ENCODE assay signal across 1 cellular context in the genomic region with DNA sequence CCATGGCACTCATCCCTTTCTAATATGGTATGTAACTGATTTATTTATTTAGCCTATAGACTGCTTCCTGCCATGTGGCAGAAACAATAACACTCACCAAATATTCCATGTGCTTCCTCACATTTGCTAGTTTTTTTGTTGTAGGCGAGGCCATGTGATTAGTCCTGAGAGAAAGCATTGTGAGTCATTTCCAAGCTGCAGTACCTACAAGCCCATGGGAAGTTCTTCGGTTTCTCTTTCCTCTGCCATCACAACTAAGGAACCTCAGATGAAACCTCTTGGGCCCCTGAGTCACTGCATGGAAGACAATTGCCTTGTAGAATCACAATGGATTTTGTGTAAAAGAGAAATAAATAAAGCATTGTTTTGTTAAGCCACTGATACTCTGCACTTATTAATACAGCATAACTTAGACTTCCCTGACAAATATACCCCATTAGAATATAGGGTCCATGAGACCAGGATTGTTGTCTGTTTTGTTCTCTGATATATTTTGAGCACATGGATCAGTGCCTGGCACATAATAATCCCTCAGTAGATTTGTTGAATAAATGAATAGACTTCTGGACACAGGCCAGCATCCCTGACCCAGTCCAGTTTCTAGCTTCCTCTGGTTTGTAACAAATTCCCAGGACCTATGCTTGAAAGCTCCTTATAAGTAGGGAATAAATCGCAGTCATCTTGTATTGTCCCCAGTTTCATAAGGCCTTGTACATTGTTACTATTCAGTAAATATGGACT.
TF ChIP-seq lines count a peak whose summit lies in the region.

No MANE protein-coding gene starts in this region.

TF ChIP-seq in SK-N-SH, 30 proteins besides CTCF, POLR2A, EP300 and RAD21 (continued from another document):
- TF ChIP-seq, protein P1, sequence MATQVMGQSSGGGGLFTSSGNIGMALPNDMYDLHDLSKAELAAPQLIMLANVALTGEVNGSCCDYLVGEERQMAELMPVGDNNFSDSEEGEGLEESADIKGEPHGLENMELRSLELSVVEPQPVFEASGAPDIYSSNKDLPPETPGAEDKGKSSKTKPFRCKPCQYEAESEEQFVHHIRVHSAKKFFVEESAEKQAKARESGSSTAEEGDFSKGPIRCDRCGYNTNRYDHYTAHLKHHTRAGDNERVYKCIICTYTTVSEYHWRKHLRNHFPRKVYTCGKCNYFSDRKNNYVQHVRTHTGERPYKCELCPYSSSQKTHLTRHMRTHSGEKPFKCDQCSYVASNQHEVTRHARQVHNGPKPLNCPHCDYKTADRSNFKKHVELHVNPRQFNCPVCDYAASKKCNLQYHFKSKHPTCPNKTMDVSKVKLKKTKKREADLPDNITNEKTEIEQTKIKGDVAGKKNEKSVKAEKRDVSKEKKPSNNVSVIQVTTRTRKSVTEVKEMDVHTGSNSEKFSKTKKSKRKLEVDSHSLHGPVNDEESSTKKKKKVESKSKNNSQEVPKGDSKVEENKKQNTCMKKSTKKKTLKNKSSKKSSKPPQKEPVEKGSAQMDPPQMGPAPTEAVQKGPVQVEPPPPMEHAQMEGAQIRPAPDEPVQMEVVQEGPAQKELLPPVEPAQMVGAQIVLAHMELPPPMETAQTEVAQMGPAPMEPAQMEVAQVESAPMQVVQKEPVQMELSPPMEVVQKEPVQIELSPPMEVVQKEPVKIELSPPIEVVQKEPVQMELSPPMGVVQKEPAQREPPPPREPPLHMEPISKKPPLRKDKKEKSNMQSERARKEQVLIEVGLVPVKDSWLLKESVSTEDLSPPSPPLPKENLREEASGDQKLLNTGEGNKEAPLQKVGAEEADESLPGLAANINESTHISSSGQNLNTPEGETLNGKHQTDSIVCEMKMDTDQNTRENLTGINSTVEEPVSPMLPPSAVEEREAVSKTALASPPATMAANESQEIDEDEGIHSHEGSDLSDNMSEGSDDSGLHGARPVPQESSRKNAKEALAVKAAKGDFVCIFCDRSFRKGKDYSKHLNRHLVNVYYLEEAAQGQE (IDR thresholded peaks at IDR 0.05; ENCODE audit: low read depth, low read length), result no peak
- TF ChIP-seq GABPA (IDR thresholded peaks at IDR 0.05; ENCODE audit: low read depth), result no peak
- TF ChIP-seq RFX5 (IDR thresholded peaks at IDR 0.05; ENCODE audit: low read length), result no peak
- no peak for TF ChIP-seq RXRA (IDR thresholded peaks at IDR 0.05; ENCODE audit: borderline replicate concordance, low read depth)
- TF ChIP-seq, protein P2, sequence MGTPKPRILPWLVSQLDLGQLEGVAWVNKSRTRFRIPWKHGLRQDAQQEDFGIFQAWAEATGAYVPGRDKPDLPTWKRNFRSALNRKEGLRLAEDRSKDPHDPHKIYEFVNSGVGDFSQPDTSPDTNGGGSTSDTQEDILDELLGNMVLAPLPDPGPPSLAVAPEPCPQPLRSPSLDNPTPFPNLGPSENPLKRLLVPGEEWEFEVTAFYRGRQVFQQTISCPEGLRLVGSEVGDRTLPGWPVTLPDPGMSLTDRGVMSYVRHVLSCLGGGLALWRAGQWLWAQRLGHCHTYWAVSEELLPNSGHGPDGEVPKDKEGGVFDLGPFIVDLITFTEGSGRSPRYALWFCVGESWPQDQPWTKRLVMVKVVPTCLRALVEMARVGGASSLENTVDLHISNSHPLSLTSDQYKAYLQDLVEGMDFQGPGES (IDR thresholded peaks at IDR 0.05; ENCODE audit: low read depth, low read length), result no peak
